In genomic region chr2:18441583-18441982, GRCh38 we compare ENCODE assay signal across 31 cellular contexts.
"Had no signal": no experiment of that assay in that cellular context is flagged by ENCODE, and none has a peak within 500 bp of the region (broad histone marks: within the 10 kb centered on the region; RNA-seq: fewer than 3 reads in every experiment).

No MANE protein-coding gene starts in this region.

- H3K27ac ChIP-seq: PC-9, RWPE1 had no signal

- H2AFZ ChIP-seq: PC-9 had no signal

- DNase-seq: activated CD4-positive, alpha-beta T cell treated with anti-CD3 and anti-CD28 coated beads for 36 hours; activated CD4-positive, alpha-beta T cell treated with anti-CD3 and anti-CD28 coated beads, Interleukin-2, amount 10 ng/mL, durations not matched to agents 7 days and 5 days; activated CD4-positive, alpha-beta T cell treated with anti-CD3 and anti-CD28 coated beads, Interleukin-2, amount 50 U/mL, for 48 hours; activated CD8-positive, alpha-beta T cell treated with anti-CD3 and anti-CD28 coated beads, Interleukin-2, amount 10 ng/mL, durations not matched to agents 7 days and 5 days; activated gamma-delta T cell; activated naive CD4-positive, alpha-beta T cell treated with Interleukin-2 at 50 U/mL for 16 hours; activated naive CD8-positive, alpha-beta T cell treated with anti-CD3 and anti-CD28 coated beads, Interleukin-2, amount 10 ng/mL, durations not matched to agents 7 days and 5 days; activated T-cell treated with anti-CD3 and anti-CD28 coated beads, Interleukin-2, amount 50 U/mL, for 24 hours; caudate nucleus; cerebellar nuclear complex; Karpas-422; NCI-H1105 treated with DMSO at 0.1 percent for 48 hours; NCI-H1436; NCI-H1694; NCI-H1930; NCI-H2081 treated with DMSO at 0.1 percent for 48 hours; NCI-H345; NCI-H526; NCI-H748 treated with DMSO at 0.1 percent for 48 hours; NK-92 treated with Interleukin-12 subunit alpha and Interleukin-12 subunit beta, amount 100 ng/mL, for 24 hours; PC-9; SIG-M5 had no signal

- H3K4me3 ChIP-seq: PC-9 had no signal

- H3K9me3 Mint-ChIP-seq: activated CD4-positive, alpha-beta T cell treated with anti-CD3 and anti-CD28 coated beads, Interleukin-2, amount 10 ng/mL, durations not matched to agents 7 days and 5 days; activated naive CD4-positive, alpha-beta T cell treated with anti-CD3 and anti-CD28 coated beads, Interleukin-2, amount 50 U/mL, for 24 hours; activated naive CD8-positive, alpha-beta T cell treated with anti-CD3 and anti-CD28 coated beads, Interleukin-2, amount 10 ng/mL, durations not matched to agents 7 days and 5 days; activated T-cell treated with anti-CD3 and anti-CD28 coated beads, Interleukin-2, amount 50 U/mL, for 24 hours; activated T-helper 2 cell treated with anti-CD3 and anti-CD28 coated beads, Interferon-gamma antibody, Interleukin-2, Interleukin-4, amounts not matched to agents 10 μg/mL and 5 μg/mL and 100 μg/mL, durations not matched to agents 14 hours and 24 hours and 36 hours; brain; T-helper 1 cell treated with Interleukin-12 subunit alpha and Interleukin-12 subunit beta and Interleukin-4 antibody, amounts not matched to agents 30 μg/mL and 1 μg/mL, for 36 hours; T-helper 2 cell treated with Interferon-gamma antibody and Interleukin-4, amounts not matched to agents 5 μg/mL and 100 μg/mL, for 36 hours; WTC11 had no signal

- H3K4me2 ChIP-seq: PC-9 had no signal

- ATAC-seq: activated CD4-positive, alpha-beta T cell treated with anti-CD3 and anti-CD28 coated beads for 36 hours; activated CD4-positive, CD25-positive, alpha-beta regulatory T cell treated with anti-CD3 and anti-CD28 coated beads, Interleukin-2, amount 50 U/mL, for 24 hours; activated CD8-positive, alpha-beta T cell treated with anti-CD3 and anti-CD28 coated beads, Interleukin-2, amount 10 ng/mL, durations not matched to agents 7 days and 5 days; Right ventricle myocardium inferior; WTC11 had no signal

- H3K4me3 Mint-ChIP-seq: activated CD4-positive, alpha-beta T cell treated with anti-CD3 and anti-CD28 coated beads for 36 hours; activated CD4-positive, alpha-beta T cell treated with anti-CD3 and anti-CD28 coated beads, Interleukin-2, amount 10 ng/mL, durations not matched to agents 7 days and 5 days; activated CD8-positive, alpha-beta T cell treated with anti-CD3 and anti-CD28 coated beads, Interleukin-2, amount 10 ng/mL, durations not matched to agents 7 days and 5 days; activated naive CD4-positive, alpha-beta T cell treated with anti-CD3 and anti-CD28 coated beads, Interleukin-2, amount 50 U/mL, for 24 hours; activated naive CD8-positive, alpha-beta T cell treated with anti-CD3 and anti-CD28 coated beads, Interleukin-2, amount 10 ng/mL, durations not matched to agents 7 days and 5 days; activated T-cell treated with anti-CD3 and anti-CD28 coated beads, Interleukin-2, amount 50 U/mL, for 24 hours; brain; T-helper 1 cell treated with Interleukin-12 subunit alpha and Interleukin-12 subunit beta and Interleukin-4 antibody, amounts not matched to agents 30 μg/mL and 1 μg/mL, for 36 hours; T-helper 2 cell treated with Interferon-gamma antibody and Interleukin-4, amounts not matched to agents 5 μg/mL and 100 μg/mL, for 36 hours; WTC11 had no signal

- H3K4me1 Mint-ChIP-seq: activated CD4-positive, alpha-beta T cell treated with anti-CD3 and anti-CD28 coated beads for 36 hours; activated CD4-positive, alpha-beta T cell treated with anti-CD3 and anti-CD28 coated beads, Interleukin-2, amount 10 ng/mL, durations not matched to agents 7 days and 5 days; activated naive CD4-positive, alpha-beta T cell treated with anti-CD3 and anti-CD28 coated beads, Interleukin-2, amount 50 U/mL, for 24 hours; activated naive CD8-positive, alpha-beta T cell treated with anti-CD3 and anti-CD28 coated beads, Interleukin-2, amount 10 ng/mL, durations not matched to agents 7 days and 5 days; brain; WTC11 had no signal

- H3K36me3 Mint-ChIP-seq: activated naive CD4-positive, alpha-beta T cell treated with anti-CD3 and anti-CD28 coated beads, Interleukin-2, amount 50 U/mL, for 24 hours; activated naive CD8-positive, alpha-beta T cell treated with anti-CD3 and anti-CD28 coated beads, Interleukin-2, amount 10 ng/mL, durations not matched to agents 7 days and 5 days; brain; WTC11 had no signal

- H3K27ac Mint-ChIP-seq: activated CD4-positive, alpha-beta T cell treated with anti-CD3 and anti-CD28 coated beads for 36 hours; activated CD4-positive, alpha-beta T cell treated with anti-CD3 and anti-CD28 coated beads, Interleukin-2, amount 10 ng/mL, durations not matched to agents 7 days and 5 days; activated CD8-positive, alpha-beta T cell treated with anti-CD3 and anti-CD28 coated beads, Interleukin-2, amount 10 ng/mL, durations not matched to agents 7 days and 5 days; activated naive CD4-positive, alpha-beta T cell treated with anti-CD3 and anti-CD28 coated beads, Interleukin-2, amount 50 U/mL, for 24 hours; activated naive CD8-positive, alpha-beta T cell treated with anti-CD3 and anti-CD28 coated beads, Interleukin-2, amount 10 ng/mL, durations not matched to agents 7 days and 5 days; activated T-cell treated with anti-CD3 and anti-CD28 coated beads, Interleukin-2, amount 50 U/mL, for 24 hours; activated T-helper 2 cell treated with anti-CD3 and anti-CD28 coated beads, Interferon-gamma antibody, Interleukin-2, Interleukin-4, amounts not matched to agents 10 μg/mL and 5 μg/mL and 100 μg/mL, durations not matched to agents 14 hours and 24 hours and 36 hours; T-helper 1 cell treated with Interleukin-12 subunit alpha and Interleukin-12 subunit beta and Interleukin-4 antibody, amounts not matched to agents 30 μg/mL and 1 μg/mL, for 36 hours; T-helper 2 cell treated with Interferon-gamma antibody and Interleukin-4, amounts not matched to agents 5 μg/mL and 100 μg/mL, for 36 hours; WTC11 had no signal
